20 cellular contexts compared by ENCODE assay signal in the genomic region with DNA sequence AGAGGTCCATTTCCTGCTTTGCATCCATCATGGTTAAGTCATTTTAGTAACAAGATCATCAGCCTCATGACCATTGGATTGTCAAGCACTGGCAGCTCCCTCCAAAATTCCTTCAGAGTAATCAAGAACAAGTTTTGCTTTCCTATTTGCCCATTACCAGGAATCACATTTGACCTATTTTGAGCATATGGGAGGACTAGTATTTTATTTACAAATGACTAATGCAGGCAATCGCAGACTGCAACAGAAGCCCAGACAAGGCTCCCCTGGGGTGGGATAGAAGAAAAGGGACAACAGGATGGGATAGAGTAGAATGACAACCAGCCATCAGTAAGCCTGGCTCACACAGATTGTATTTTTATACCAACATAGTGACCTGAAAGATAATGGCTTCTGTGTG. TPM values are rescaled to one million over a fixed set of nuclear protein-coding genes. Genes with fewer than 3 reads are reported as not detected.
A peak's percentile ranks its signal among the peaks of the same experiment; 100 is the strongest.
DNase-seq lines count a peak whose midpoint lies in the region; ATAC-seq and TF ChIP-seq lines count a peak whose summit lies in the region.
"Had no signal": no experiment of that assay in that cellular context is flagged by ENCODE, and none has a peak within 500 bp of the region (broad histone marks: within the 10 kb centered on the region; RNA-seq: fewer than 3 reads in every experiment).

No MANE protein-coding gene starts in this region.

- H4K20me1 ChIP-seq in fibroblast of lung (ENCODE audit: control insufficient read depth, extremely low read depth, insufficient read depth, low read length) (no peaks in the 10 kb centered on the region), osteoblast (ENCODE audit: insufficient read depth, low read length) (no peaks in the 10 kb centered on the region)

- H3K4me2 ChIP-seq in fibroblast of lung (ENCODE audit: extremely low read depth, insufficient read depth, low read length) (no peak overlapping the region), osteoblast (ENCODE audit: insufficient read depth, low read length) (no peak overlapping the region)

- TF ChIP-seq CTCF in fibroblast of lung (conservative IDR thresholded peaks at IDR 0.05 in 1 of 2, IDR thresholded peaks at IDR 0.05 in 1 of 2; ENCODE audit: low read depth in 1 of 2, low read length in 2 of 2) (no peak), osteoblast (IDR thresholded peaks at IDR 0.05; ENCODE audit: extremely low read depth, low read depth, low read length) (no peak)

- H2AFZ ChIP-seq in fibroblast of lung (ENCODE audit: low read length) = no peak overlapping the region
- H2AFZ ChIP-seq in osteoblast (ENCODE audit: low read length) = no peak overlapping the region

- ATAC-seq in GM21381 (IDR thresholded peaks at IDR 0.05; ENCODE audit: unreplicated experiment) = no peak

- H3K36me3 ChIP-seq in MG63 (no peaks in the 10 kb centered on the region), fibroblast of lung (ENCODE audit: control insufficient read depth, insufficient read depth, low read length) (no peaks in the 10 kb centered on the region), osteoblast (ENCODE audit: insufficient read depth, low read length) (no peaks in the 10 kb centered on the region)
- H3K36me3 ChIP-seq: BE2C had no signal

- H3K4me3 ChIP-seq in MG63 = no peak overlapping the region
- H3K4me3 ChIP-seq in fibroblast of lung (replicated peaks in 1 of 4; ENCODE audit: control extremely low read depth in 1 of 4, insufficient read depth in 1 of 4, low read depth in 3 of 4, low read length in 4 of 4) = no peak overlapping the region
- no peak overlapping the region for H3K4me3 ChIP-seq in osteoblast (ENCODE audit: insufficient read depth, low read length)

- peak; percentile 2 for DNase-seq in MG63
- peak; percentile 22 to 60 for DNase-seq in dermis microvascular lymphatic vessel endothelial cell (ENCODE audit: low read depth in 2 of 2)
- DNase-seq in fibroblast of lung (ENCODE audit: low read depth in 2 of 2) = peak; percentile 39 to 53
- DNase-seq in osteoblast (ENCODE audit: insufficient read length, low spot score, missing footprints) = peak; percentile 78
- DNase-seq in NCI-H1092 treated with DMSO at 0.1 percent for 48 hours (lab: John Stamatoyannopoulos, UW) = no peak
- no peak for DNase-seq in kidney glomerular epithelial cell (lab: John Stamatoyannopoulos, UW)
- DNase-seq in NCI-H510A treated with DMSO at 0.1 percent for 48 hours (lab: John Stamatoyannopoulos, UW) = no peak
- DNase-seq: ACHN; BE2C; C1 segment of cervical spinal cord; Caco-2; CD4-positive, CD25-positive, alpha-beta regulatory T cell; CD8-positive, alpha-beta memory T cell; DMS153; DMS79 treated with DMSO at 0.1 percent for 48 hours; GF-D8; GOT3; H9 had no signal

- no peak overlapping the region for H3K9ac ChIP-seq in fibroblast of lung (ENCODE audit: insufficient read depth, low read length)

- no peaks in the 10 kb centered on the region for H3K9me3 ChIP-seq in MG63
- no peaks in the 10 kb centered on the region for H3K9me3 ChIP-seq in fibroblast of lung (ENCODE audit: control insufficient read depth, insufficient read depth, low read depth, low read length)
- H3K9me3 ChIP-seq in osteoblast (ENCODE audit: low read depth, low read length) = no peaks in the 10 kb centered on the region
- H3K9me3 ChIP-seq: BE2C, Caco-2 had no signal

- H3K79me2 ChIP-seq in fibroblast of lung (ENCODE audit: control insufficient read depth, insufficient read depth, low read length) (no peaks in the 10 kb centered on the region), osteoblast (ENCODE audit: insufficient read depth, low read length) (no peaks in the 10 kb centered on the region)

- no peaks in the 10 kb centered on the region for H3K27me3 ChIP-seq in MG63
- no peaks in the 10 kb centered on the region for H3K27me3 ChIP-seq in fibroblast of lung (ENCODE audit: control insufficient read depth, insufficient read depth, low read length)
- H3K27me3 ChIP-seq in osteoblast (ENCODE audit: insufficient read depth, low read length) = peaks cover 30% of the 10 kb centered on the region
- H3K27me3 ChIP-seq: BE2C had no signal

- no peak overlapping the region for H3K27ac ChIP-seq in fibroblast of lung (ENCODE audit: insufficient read depth, low read length)
- no peak overlapping the region for H3K27ac ChIP-seq in osteoblast (ENCODE audit: low read depth, low read length)

- H3K4me1 ChIP-seq in fibroblast of lung (ENCODE audit: control insufficient read depth, extremely low read depth, insufficient read depth, low read length) (no peaks in the 10 kb centered on the region), osteoblast (ENCODE audit: insufficient read depth, low read length) (no peaks in the 10 kb centered on the region)
- H3K4me1 ChIP-seq: BE2C had no signal

RNA-seq across cellular contexts. Expression of a gene that starts 9.1 kb away (rescaled TPM):
- 0.10 and 3.0 TPM in 2 replicates for total RNA-seq in MG63 (2014; rRNA removed; shearing (Covaris generic); ENCODE audit: low replicate concordance)
- total RNA-seq in dermis microvascular lymphatic vessel endothelial cell (3.5 and 10.1 TPM in 2 replicates), fibroblast of lung (under 0.01 and 0.66 TPM in 2 replicates), osteoblast (not detected in 2 replicates)
- 0.17 and 0.28 TPM in 2 replicates for polyA plus RNA-seq in fibroblast of lung
- 0.17 and 0.31 TPM in 2 replicates for polyA plus RNA-seq in fibroblast of lung (2012)
- polyA minus RNA-seq in fibroblast of lung (ENCODE audit: low replicate concordance) = not detected in 2 replicates
- total RNA-seq: CD4-positive, CD25-positive, alpha-beta regulatory T cell; CD8-positive, alpha-beta memory T cell; H9; HT-29 had no signal
- polyA plus RNA-seq: CD4-positive, CD25-positive, alpha-beta regulatory T cell; CD8-positive, alpha-beta memory T cell had no signal

RNA-seq across cellular contexts. Expression of a gene that starts 26.6 kb away (rescaled TPM):
- not detected in 2 replicates for total RNA-seq in MG63 (2014; rRNA removed; shearing (Covaris generic); ENCODE audit: low replicate concordance)
- total RNA-seq in dermis microvascular lymphatic vessel endothelial cell (16.4 and 425 TPM in 2 replicates), fibroblast of lung (28.5 and 489 TPM in 2 replicates), osteoblast (0.72 and 1.5 TPM in 2 replicates)
- polyA plus RNA-seq in fibroblast of lung = 40.5 and 415 TPM in 2 replicates
- 24.2 and 278 TPM in 2 replicates for polyA plus RNA-seq in fibroblast of lung (2012)
- 7.8 and 78.5 TPM in 2 replicates for polyA minus RNA-seq in fibroblast of lung (ENCODE audit: low replicate concordance)
- total RNA-seq: CD4-positive, CD25-positive, alpha-beta regulatory T cell; CD8-positive, alpha-beta memory T cell; H9; HT-29 had no signal
- polyA plus RNA-seq: CD4-positive, CD25-positive, alpha-beta regulatory T cell; CD8-positive, alpha-beta memory T cell had no signal

RNA-seq across cellular contexts. Expression of a gene that starts 46.6 kb away (rescaled TPM):
- total RNA-seq in MG63 (2014; rRNA removed; shearing (Covaris generic); ENCODE audit: low replicate concordance) = not detected in 2 replicates
- total RNA-seq in dermis microvascular lymphatic vessel endothelial cell (not detected in 2 replicates), fibroblast of lung (under 0.01 TPM in 1 of 2 replicates, not detected in the other), osteoblast (under 0.01 TPM in 1 of 2 replicates, not detected in the other)
- 0.07 and 0.18 TPM in 2 replicates for polyA plus RNA-seq in fibroblast of lung
- polyA plus RNA-seq in fibroblast of lung (2012) = 0.08 and 0.19 TPM in 2 replicates
- 1.2 TPM in 1 of 2 replicates, not detected in the other for polyA minus RNA-seq in fibroblast of lung (ENCODE audit: low replicate concordance)
- total RNA-seq: Caco-2; CD4-positive, CD25-positive, alpha-beta regulatory T cell; CD8-positive, alpha-beta memory T cell; H9; HT-29 had no signal
- polyA plus RNA-seq: CD4-positive, CD25-positive, alpha-beta regulatory T cell; CD8-positive, alpha-beta memory T cell had no signal

Comparison
In these comparisons a context has a peak if more than half of its experiments do, and no peak if none do; other contexts are left out.
1. DNase-seq: peak in MG63 (single experiment), dermis microvascular lymphatic vessel endothelial cell (2 of 2), fibroblast of lung (2 of 2) and osteoblast (single experiment); none in NCI-H1092 treated with DMSO at 0.1 percent for 48 hours (single experiment), kidney glomerular epithelial cell (single experiment) and NCI-H510A treated with DMSO at 0.1 percent for 48 hours (single experiment).